In the genomic region with DNA sequence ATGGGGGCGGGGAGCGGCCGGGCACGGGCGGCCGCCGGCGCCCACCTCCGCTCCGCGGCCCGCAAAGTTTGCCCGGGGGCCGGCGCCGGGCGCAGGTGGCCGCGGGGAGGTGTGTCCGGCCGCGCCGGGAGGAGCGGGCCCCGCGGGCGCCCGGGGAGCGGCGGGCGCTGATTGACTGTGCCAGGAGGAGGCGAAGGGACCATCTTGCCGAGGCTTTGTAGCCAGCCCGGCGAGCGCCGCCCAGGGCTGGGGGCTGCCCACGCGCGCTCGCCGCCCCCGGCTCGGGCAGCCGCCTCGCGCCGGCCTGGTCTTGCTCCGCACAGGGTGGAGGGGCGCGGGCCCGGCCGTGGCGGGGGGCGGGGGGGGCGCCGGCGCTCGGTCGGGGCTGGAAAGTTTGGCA, we compare ENCODE assay signal across 11 cellular contexts. TPM values are rescaled to one million over a fixed set of nuclear protein-coding genes. Genes with fewer than 3 reads are reported as not detected.
DNase-seq lines count a peak whose midpoint lies in the region; TF ChIP-seq lines count a peak whose summit lies in the region.
"Had no signal": no experiment of that assay in that cellular context is flagged by ENCODE, and none has a peak within 500 bp of the region (broad histone marks: within the 10 kb centered on the region; RNA-seq: fewer than 3 reads in every experiment).

No MANE protein-coding gene starts in this region.

- H3K4me1 ChIP-seq in ACC112 (ENCODE audit: control insufficient read depth, insufficient read depth, low read length, unreplicated experiment) (peaks cover 18% of the 10 kb centered on the region), mucosa of rectum (ENCODE audit: control insufficient read depth in 2 of 2, insufficient read depth in 2 of 2, low read length in 2 of 2) (peaks cover 27 to 31% of the 10 kb centered on the region in 2 donors), uterus (peaks cover 0 to 15% of the 10 kb centered on the region in 2 donors), Karpas-422 (ENCODE audit: low read length) (peaks cover 37% of the 10 kb centered on the region)

- H3K4me3 ChIP-seq in ACC112 (ENCODE audit: low read depth, low read length) (peak overlapping the region; percentile 78), mucosa of rectum (ENCODE audit: low read length in 2 of 2) (peak overlapping the region; percentile 65 to 70), uterus (peak overlapping the region in 1 of 2 donors; percentile 46), Karpas-422 (ENCODE audit: low read length) (no peak overlapping the region)

- DNase-seq in GM13977 (ENCODE audit: low spot score) (peak; percentile 50), cerebellum (ENCODE audit: low spot score) (peak; percentile 10), NCI-H187 treated with DMSO at 0.1 percent for 48 hours (lab: John Stamatoyannopoulos, UW) (no peak), uterus (no peak), activated gamma-delta T cell (lab: John Stamatoyannopoulos, UW) (no peak), Karpas-422 (no peak)
- DNase-seq: natural killer cell had no signal

- H3K27me3 ChIP-seq in ACC112 (ENCODE audit: insufficient read depth, low read length) (no peaks in the 10 kb centered on the region), mucosa of rectum (ENCODE audit: control insufficient read depth in 2 of 2, insufficient read depth in 2 of 2, low read length in 2 of 2) (peaks cover 0 to 4% of the 10 kb centered on the region in 2 donors), uterus (peaks cover 0 to 3% of the 10 kb centered on the region in 2 donors), Karpas-422 (ENCODE audit: low read length) (no peaks in the 10 kb centered on the region)

- no peaks in the 10 kb centered on the region for H3K36me3 ChIP-seq in ACC112 (ENCODE audit: insufficient read depth, low read length)
- peaks cover 0 to 3% of the 10 kb centered on the region in 2 donors for H3K36me3 ChIP-seq in mucosa of rectum (ENCODE audit: control insufficient read depth in 2 of 2, insufficient read depth in 2 of 2, low read length in 2 of 2)
- no peaks in the 10 kb centered on the region for H3K36me3 ChIP-seq in uterus
- H3K36me3 ChIP-seq in Karpas-422 (ENCODE audit: insufficient read depth, low read length) = no peaks in the 10 kb centered on the region

- 0 out of 2 replicates have a peak, but pooled peaks cover 4% of the 10 kb centered on the region for H4K20me1 ChIP-seq in Karpas-422 (ENCODE audit: insufficient read depth, low read depth, low read length)

- H3K4me2 ChIP-seq in Karpas-422 (ENCODE audit: low read depth, low read length, poor library complexity, severe bottlenecking) = no peak overlapping the region

- H3K9me3 ChIP-seq in mucosa of rectum (ENCODE audit: control insufficient read depth in 2 of 2, low read length in 2 of 2) (no peaks in the 10 kb centered on the region), uterus (no peaks in the 10 kb centered on the region), Karpas-422 (ENCODE audit: low read length) (no peaks in the 10 kb centered on the region)

- peaks cover 24% of the 10 kb centered on the region for H3K79me2 ChIP-seq in ACC112 (ENCODE audit: control insufficient read depth, insufficient read depth, low read length, unreplicated experiment)
- no peaks in the 10 kb centered on the region for H3K79me2 ChIP-seq in Karpas-422 (ENCODE audit: low read length)

- intact Hi-C loops in uterus (cut with DNase I; ENCODE audit: low total_unique reads) = no loop called here

- TF ChIP-seq POLR2A in uterus (IDR thresholded peaks at IDR 0.05) = no peak

- no peak overlapping the region for H3K27ac ChIP-seq in ACC112 (ENCODE audit: low read depth, low read length)
- H3K27ac ChIP-seq in mucosa of rectum (ENCODE audit: low read depth in 2 of 2, low read length in 2 of 2) = peak overlapping the region; percentile 63 to 72
- no peak overlapping the region for H3K27ac ChIP-seq in uterus
- H3K27ac ChIP-seq in Karpas-422 (ENCODE audit: low read length) = no peak overlapping the region

- H2AFZ ChIP-seq in ACC112 (ENCODE audit: low read length, unreplicated experiment) (no peak overlapping the region), Karpas-422 (ENCODE audit: low read length) (no peak overlapping the region)

- no peaks in the 10 kb centered on the region for H3K9me2 ChIP-seq in Karpas-422 (replicated peaks; ENCODE audit: insufficient read depth, low read length)

- no peak for TF ChIP-seq CTCF in GM13977 (IDR thresholded peaks at IDR 0.05; ENCODE audit: extremely low read depth, insufficient read depth, missing control alignments)
- TF ChIP-seq CTCF in uterus (IDR thresholded peaks at IDR 0.05) = no peak

- H3K9ac ChIP-seq in mucosa of rectum (ENCODE audit: low read depth in 1 of 2, low read length in 2 of 2) (peak overlapping the region in 1 of 2 donors; percentile 35), Karpas-422 (ENCODE audit: low read length) (no peak overlapping the region)

- in situ Hi-C loops in GM13977 (cut with MboI; ENCODE audit: low pct_unique_long_range_greater_than_20kb, low sequenced_read_pairs, unreplicated experiment) = loop anchor here (25.0 kb wide), 1 partner anchor 176 kb away; no protein-coding TSS in a partner anchor

RNA-seq across cellular contexts. Expression of gene EPHB2, which starts 0.4 kb away (rescaled TPM):
- total RNA-seq in cerebellum = 83.8 TPM
- total RNA-seq in uterus = 10 to 100 TPM in 1 of 4 donors, 1 to 10 TPM in 2, under 1 TPM in 1; under 0.01 to 49.6 (median 2.2) TPM
- total RNA-seq in Karpas-422 (2014; rRNA removed; shearing (Covaris generic); ENCODE audit: low replicate concordance) = 0.45 and 2.5 TPM in 2 replicates

RNA-seq across cellular contexts. Expression of gene C1QB, which starts 58.0 kb away (rescaled TPM):
- 7.0 TPM for total RNA-seq in cerebellum
- total RNA-seq in uterus = 100 to 1,000 TPM in 1 of 4 donors, 10 to 100 TPM in 3; 22.3 to 183 (median 32.0) TPM
- total RNA-seq in Karpas-422 (2014; rRNA removed; shearing (Covaris generic); ENCODE audit: low replicate concordance) = not detected in 2 replicates
- total RNA-seq: HFFc6, M059J had no signal

Comparison
In these comparisons a context has a peak if more than half of its experiments do, and no peak if none do; other contexts are left out.
1. H3K27ac ChIP-seq: peak in mucosa of rectum (2 of 2); none in ACC112 (single experiment), uterus (0 of 2) and Karpas-422 (single experiment).
2. DNase-seq: peak in GM13977 (single experiment) and cerebellum (single experiment); none in NCI-H187 treated with DMSO at 0.1 percent for 48 hours (single experiment), uterus (0 of 2), activated gamma-delta T cell (single experiment) and Karpas-422 (single experiment).